Comparison of ENCODE assay signal across 27 cellular contexts in genomic region chr16:64363039-64363438, GRCh38.
"Had no signal": no experiment of that assay in that cellular context is flagged by ENCODE, and none has a peak within 500 bp of the region (broad histone marks: within the 10 kb centered on the region; RNA-seq: fewer than 3 reads in every experiment).

No MANE protein-coding gene starts in this region.

- H3K27me3 Mint-ChIP-seq: activated CD4-positive, alpha-beta memory T cell treated with anti-CD3 and anti-CD28 coated beads, Interleukin-2, amount 10 ng/mL, durations not matched to agents 7 days and 5 days; activated CD4-positive, alpha-beta T cell treated with anti-CD3 and anti-CD28 coated beads, Interleukin-2, amount 10 ng/mL, durations not matched to agents 7 days and 5 days; activated T-helper 17 cell treated with anti-CD3 and anti-CD28 coated beads, Interleukin-2, amount 50 U/mL, for 72 hours; dendritic cell treated with granulocyte-macrophage colony-stimulating factor and Interleukin-4, amounts not matched to agents 40 ng/mL and 50 ng/mL, for 4 days; stimulated activated naive CD8-positive, alpha-beta T cell treated with anti-CD3 and anti-CD28 coated beads, Interleukin-15, Interleukin-2, amounts not matched to agents 100 ng/mL and 50 ng/mL, for 24 hours; T-helper 17 cell had no signal

- H3K27me3 ChIP-seq: foreskin keratinocyte, heart left ventricle, left lung, upper lobe of left lung, vagina had no signal

- H3K27ac Mint-ChIP-seq: activated CD4-positive, alpha-beta memory T cell treated with anti-CD3 and anti-CD28 coated beads, Interleukin-2, amount 10 ng/mL, durations not matched to agents 7 days and 5 days; activated CD4-positive, alpha-beta T cell treated with anti-CD3 and anti-CD28 coated beads, Interleukin-2, amount 10 ng/mL, durations not matched to agents 7 days and 5 days; activated T-helper 17 cell treated with anti-CD3 and anti-CD28 coated beads, Interleukin-2, amount 50 U/mL, for 72 hours; dendritic cell treated with granulocyte-macrophage colony-stimulating factor and Interleukin-4, amounts not matched to agents 40 ng/mL and 50 ng/mL, for 4 days; endodermal cell; natural killer cell; stimulated activated naive CD8-positive, alpha-beta T cell treated with anti-CD3 and anti-CD28 coated beads, Interleukin-15, Interleukin-2, amounts not matched to agents 100 ng/mL and 50 ng/mL, for 24 hours; T-helper 17 cell had no signal

- H3K4me3 ChIP-seq: heart left ventricle, left lung, lower lobe of right lung, upper lobe of left lung, vagina had no signal

- DNase-seq: activated CD4-positive, alpha-beta memory T cell treated with anti-CD3 and anti-CD28 coated beads, Interleukin-2, amount 10 ng/mL, durations not matched to agents 7 days and 5 days; activated CD4-positive, alpha-beta T cell treated with anti-CD3 and anti-CD28 coated beads, Interleukin-2, amount 10 ng/mL, durations not matched to agents 7 days and 5 days; activated CD4-positive, CD25-positive, alpha-beta regulatory T cell treated with anti-CD3 and anti-CD28 coated beads, Interleukin-2, amount 50 U/mL, for 72 hours; activated gamma-delta T cell treated with Interleukin-2 at 50 U/mL for 16 hours; activated naive CD4-positive, alpha-beta T cell treated with anti-CD3 and anti-CD28 coated beads, Interleukin-2, amount 50 U/mL, for 16 hours; activated T-cell treated with anti-CD3 and anti-CD28 coated beads, Interleukin-2, amount 50 U/mL, for 4 hours; amygdala; central memory CD4-positive, alpha-beta T cell; endodermal cell; heart left ventricle; left lung; lower lobe of right lung; mesendoderm; natural killer cell; posterior cingulate gyrus; right cardiac atrium; stimulated activated CD4-positive, alpha-beta T cell treated with anti-CD3 and anti-CD28 coated beads, Interleukin-12 subunit alpha, Interleukin-12 subunit beta, amount 100 ng/mL, for 4 hours; stimulated activated CD4-positive, alpha-beta T cell treated with anti-CD3 and anti-CD28 coated beads, Interleukin-4, amount 100 ng/mL, for 1 hour; T-helper 17 cell; T1000; upper lobe of left lung had no signal

- H3K36me3 Mint-ChIP-seq: natural killer cell had no signal

- H3K36me3 ChIP-seq: heart left ventricle, left lung, lower lobe of right lung, upper lobe of left lung, vagina had no signal

- H3K4me3 Mint-ChIP-seq: activated CD4-positive, alpha-beta memory T cell treated with anti-CD3 and anti-CD28 coated beads, Interleukin-2, amount 10 ng/mL, durations not matched to agents 7 days and 5 days; activated CD4-positive, alpha-beta T cell treated with anti-CD3 and anti-CD28 coated beads, Interleukin-2, amount 10 ng/mL, durations not matched to agents 7 days and 5 days; activated T-cell treated with anti-CD3 and anti-CD28 coated beads, Interleukin-2, amount 50 U/mL, for 4 hours; activated T-helper 17 cell treated with anti-CD3 and anti-CD28 coated beads, Interleukin-2, amount 50 U/mL, for 72 hours; dendritic cell treated with granulocyte-macrophage colony-stimulating factor and Interleukin-4, amounts not matched to agents 40 ng/mL and 50 ng/mL, for 4 days; endodermal cell; natural killer cell; stimulated activated naive CD8-positive, alpha-beta T cell treated with anti-CD3 and anti-CD28 coated beads, Interleukin-15, Interleukin-2, amounts not matched to agents 100 ng/mL and 50 ng/mL, for 24 hours; T-helper 17 cell had no signal

- H3K27ac ChIP-seq: foreskin keratinocyte, heart left ventricle, left lung, lower lobe of right lung, upper lobe of left lung, vagina had no signal

- H3K4me1 ChIP-seq: heart left ventricle, left lung, lower lobe of right lung, upper lobe of left lung, vagina had no signal

- H3K9me3 ChIP-seq: heart left ventricle, left lung, lower lobe of right lung, upper lobe of left lung, vagina had no signal

- H3K9me3 Mint-ChIP-seq: dendritic cell treated with granulocyte-macrophage colony-stimulating factor and Interleukin-4, amounts not matched to agents 40 ng/mL and 50 ng/mL, for 4 days; endodermal cell had no signal

- H3K4me1 Mint-ChIP-seq: activated CD4-positive, alpha-beta memory T cell treated with anti-CD3 and anti-CD28 coated beads, Interleukin-2, amount 10 ng/mL, durations not matched to agents 7 days and 5 days; activated CD4-positive, alpha-beta T cell treated with anti-CD3 and anti-CD28 coated beads, Interleukin-2, amount 10 ng/mL, durations not matched to agents 7 days and 5 days; activated T-helper 17 cell treated with anti-CD3 and anti-CD28 coated beads, Interleukin-2, amount 50 U/mL, for 72 hours; endodermal cell; natural killer cell; T-helper 17 cell had no signal

- ATAC-seq: activated T-cell treated with anti-CD3 and anti-CD28 coated beads, Interleukin-2, amount 50 U/mL, for 4 hours; activated T-helper 17 cell treated with anti-CD3 and anti-CD28 coated beads, Interleukin-2, amount 50 U/mL, for 72 hours; esophagus mucosa; heart left ventricle; left lung; lower lobe of right lung; natural killer cell; right cardiac atrium; T-helper 17 cell had no signal
